ENCODE assay signal across 1 cellular context in genomic region chr3:20023663-20024417, GRCh38.
TF ChIP-seq lines count a peak whose summit lies in the region.

No MANE protein-coding gene starts in this region.

TF ChIP-seq in IMR-90, 13 proteins besides CTCF, POLR2A, EP300 and RAD21:
- no peak for TF ChIP-seq ELK1 (IDR thresholded peaks at IDR 0.05; ENCODE audit: borderline replicate concordance, low read depth, low read length)
- no peak for TF ChIP-seq BHLHE40 (IDR thresholded peaks at IDR 0.05; ENCODE audit: low read depth, low read length)
- TF ChIP-seq RCOR1 (IDR thresholded peaks at IDR 0.05; ENCODE audit: insufficient replicate concordance, low read length), result no peak
- no peak for TF ChIP-seq CEBPB (IDR thresholded peaks at IDR 0.05; ENCODE audit: low read depth, low read length)
- no peak for TF ChIP-seq USF2 (IDR thresholded peaks at IDR 0.05; ENCODE audit: low read depth, low read length)
- no peak for TF ChIP-seq CHD1 (IDR thresholded peaks at IDR 0.05; ENCODE audit: low read depth, low read length)
- no peak for TF ChIP-seq RFX5 (IDR thresholded peaks at IDR 0.05; ENCODE audit: low read depth, low read length)
- TF ChIP-seq MXI1 (IDR thresholded peaks at IDR 0.05; ENCODE audit: borderline replicate concordance, low read depth, low read length), result no peak
- no peak for TF ChIP-seq MAZ (IDR thresholded peaks at IDR 0.05; ENCODE audit: borderline replicate concordance, low read depth, low read length)
- no peak for TF ChIP-seq NFE2L2 (IDR thresholded peaks at IDR 0.05; ENCODE audit: low read depth, low read length)
- no peak for TF ChIP-seq FOS (IDR thresholded peaks at IDR 0.05; ENCODE audit: low read depth, low read length)
- TF ChIP-seq SMC3 (IDR thresholded peaks at IDR 0.05; ENCODE audit: low read depth, low read length), result no peak
- TF ChIP-seq MAFK (IDR thresholded peaks at IDR 0.05; ENCODE audit: low read depth, low read length), result no peak
